In genomic region chr2:118013221-118013723, GRCh38 we compare ENCODE assay signal across 8 cellular contexts. TPM values are rescaled to one million over a fixed set of nuclear protein-coding genes. Genes with fewer than 3 reads are reported as not detected.
DNase-seq lines count a peak whose midpoint lies in the region; ATAC-seq and TF ChIP-seq lines count a peak whose summit lies in the region.

No MANE protein-coding gene starts in this region.

- H3K4me3 ChIP-seq in GM12864 (ENCODE audit: low read depth, low read length) = peak overlapping the region; percentile 99
- H3K4me3 ChIP-seq in ectodermal cell (ENCODE audit: insufficient read depth, low read depth, low read length) = peak overlapping the region; percentile 96
- peak overlapping the region; percentile 100 for H3K4me3 ChIP-seq in lower lobe of right lung

- DNase-seq in GM12864 (ENCODE audit: low read depth) (no peak), HuH-7.5 (ENCODE audit: low spot score) (peak; percentile 53), lower lobe of right lung (peak; percentile 74), DMS79 (lab: John Stamatoyannopoulos, UW) (no peak)
- peak; percentile 54 for DNase-seq in activated CD4-positive, CD25-positive, alpha-beta regulatory T cell treated with anti-CD3 and anti-CD28 coated beads, Interleukin-2, amount 50 U/mL, for 72 hours
- DNase-seq in stimulated activated CD8-positive, alpha-beta memory T cell treated with anti-CD3 and anti-CD28 coated beads, Interleukin-7, amount 100 ng/mL, for 24 hours (ENCODE audit: low read depth) = peak; percentile 5

- H3K4me1 ChIP-seq in ectodermal cell (ENCODE audit: control insufficient read depth, insufficient read depth, low read length) (peaks cover 7% of the 10 kb centered on the region), lower lobe of right lung (peaks cover 32% of the 10 kb centered on the region)

- no peaks in the 10 kb centered on the region for H3K36me3 ChIP-seq in ectodermal cell (ENCODE audit: control insufficient read depth, insufficient read depth, low read length)
- H3K36me3 ChIP-seq in lower lobe of right lung = peaks cover 3% of the 10 kb centered on the region

- H3K27me3 ChIP-seq in ectodermal cell (ENCODE audit: control insufficient read depth, insufficient read depth, low read length, poor library complexity, severe bottlenecking) (peaks cover 47% of the 10 kb centered on the region), lower lobe of right lung (ENCODE audit: low read depth) (no peaks in the 10 kb centered on the region)

- ATAC-seq in GM21723 (IDR thresholded peaks at IDR 0.05; ENCODE audit: unreplicated experiment) = peak; percentile 46
- peak; percentile 74 to 76 for ATAC-seq in lower lobe of right lung

- no peak for TF ChIP-seq CTCF in GM12864 (IDR thresholded peaks at IDR 0.05; ENCODE audit: low read depth, low read length, missing control alignments)
- TF ChIP-seq CTCF in lower lobe of right lung (IDR thresholded peaks at IDR 0.05) = no peak

- H3K27ac ChIP-seq in ectodermal cell (ENCODE audit: insufficient read depth, low read depth, low read length, poor library complexity, severe bottlenecking) (no peak overlapping the region), lower lobe of right lung (peak overlapping the region; percentile 94)

- intact Hi-C loops in lower lobe of right lung (cut with DNase I) = no loop called here

- H3K9me3 ChIP-seq in ectodermal cell (ENCODE audit: control insufficient read depth, low read length) (no peaks in the 10 kb centered on the region), lower lobe of right lung (no peaks in the 10 kb centered on the region)

- 0% methylated on average over 48 of the region's 48 CpGs for WGBS in ectodermal cell, 2 experiments

RNA-seq across cellular contexts. Expression of gene CCDC93, which starts 0.6 kb away (rescaled TPM):
- polyA plus RNA-seq in ectodermal cell (2013, experiment 1 of 4) = 28.4 TPM
- polyA plus RNA-seq in ectodermal cell (2013, experiment 2 of 4) = 25.3 TPM
- 20.3 TPM for polyA plus RNA-seq in ectodermal cell (2013, experiment 3 of 4)
- polyA plus RNA-seq in ectodermal cell (2013, experiment 4 of 4) = 29.7 TPM
- 47.3 TPM for total RNA-seq in lower lobe of right lung

Comparison
In these comparisons a context has a peak if more than half of its experiments do, and no peak if none do; other contexts are left out.
1. DNase-seq: peak in HuH-7.5 (single experiment), activated CD4-positive, CD25-positive, alpha-beta regulatory T cell treated with anti-CD3 and anti-CD28 coated beads, Interleukin-2, amount 50 U/mL, for 72 hours (single experiment), lower lobe of right lung (single experiment) and stimulated activated CD8-positive, alpha-beta memory T cell treated with anti-CD3 and anti-CD28 coated beads, Interleukin-7, amount 100 ng/mL, for 24 hours (single experiment); none in GM12864 (single experiment) and DMS79 (single experiment).
2. Peak in every context shown above with its lines, with median percentiles within 50 percentile points of each other: H3K4me3 ChIP-seq.